ENCODE assay signal across 1 cellular context in the genomic region with DNA sequence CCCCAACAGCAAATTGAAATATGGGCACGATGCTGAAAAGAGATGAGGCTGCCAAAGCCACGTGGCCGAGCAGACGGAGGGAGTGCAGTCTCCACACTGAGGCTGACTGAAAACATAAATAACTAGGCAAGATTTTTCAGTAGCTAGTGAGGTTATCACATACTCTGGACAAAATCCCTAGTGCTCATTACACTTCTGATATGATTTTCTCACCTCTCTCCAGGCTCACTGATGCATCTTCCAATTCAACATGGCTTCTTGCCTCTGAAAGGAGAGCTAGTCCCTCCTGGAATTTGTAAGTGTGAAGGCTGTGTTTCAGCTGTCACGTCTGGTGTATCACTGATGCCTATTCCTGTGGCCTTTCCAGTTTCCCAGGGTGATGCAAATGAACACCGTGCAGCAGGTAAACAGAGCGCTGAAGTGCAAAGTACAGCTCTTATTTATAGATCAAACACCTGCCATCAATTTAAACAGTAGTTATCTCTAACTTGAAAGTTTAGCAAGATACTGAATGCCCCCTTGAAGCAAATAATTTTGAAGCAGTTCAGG.
TF ChIP-seq lines count a peak whose summit lies in the region.

No MANE protein-coding gene starts in this region.

TF ChIP-seq in HepG2, 621 proteins besides CTCF, POLR2A, EP300 and RAD21 (continued from another document and continues in another):
- TF ChIP-seq JUNB (CRISPR knock-in tag; IDR thresholded peaks at IDR 0.05; ENCODE audit: borderline replicate concordance) (peak; percentile 13; the same call in 1 of the 2 replicates), CHD4 (IDR thresholded peaks at IDR 0.05; ENCODE audit: borderline replicate concordance, low read length) (no peak), PAX8 (CRISPR knock-in tag; IDR thresholded peaks at IDR 0.05; ENCODE audit: borderline replicate concordance) (no peak), RAD51 (IDR thresholded peaks at IDR 0.05; ENCODE audit: borderline replicate concordance) (no peak), SMAD9 (CRISPR knock-in tag; IDR thresholded peaks at IDR 0.05) (no peak), DBP (CRISPR knock-in tag; IDR thresholded peaks at IDR 0.05; ENCODE audit: not compliant biosample characterization) (no peak), ZNF589 (CRISPR knock-in tag; conservative IDR thresholded peaks at IDR 0.05) (no peak; the same call in 1 of the 2 replicates), ZNF644 (CRISPR knock-in tag; IDR thresholded peaks at IDR 0.05; ENCODE audit: low read depth) (0 out of 2 replicates have a peak, but pooled peaks have one; percentile 15), SIN3A (IDR thresholded peaks at IDR 0.05; ENCODE audit: borderline replicate concordance, low read depth, low read length) (no peak), BRD4 (CRISPR knock-in tag; IDR thresholded peaks at IDR 0.05) (no peak), ZSCAN12 (CRISPR knock-in tag; IDR thresholded peaks at IDR 0.05) (no peak), ETV6 (CRISPR knock-in tag; conservative IDR thresholded peaks at IDR 0.05) (no peak), TEAD2 (CRISPR knock-in tag; IDR thresholded peaks at IDR 0.05) (no peak), ZNF782 (CRISPR knock-in tag; IDR thresholded peaks at IDR 0.05; ENCODE audit: borderline replicate concordance) (no peak), GATA4 (IDR thresholded peaks at IDR 0.05; ENCODE audit: borderline replicate concordance, low read depth) (peak; percentile 88), ATF7-NPFF (CRISPR knock-in tag; IDR thresholded peaks at IDR 0.05; ENCODE audit: low read depth) (no peak), KDM2A (CRISPR knock-in tag; IDR thresholded peaks at IDR 0.05; ENCODE audit: borderline replicate concordance, low read depth) (no peak), ERF (CRISPR knock-in tag; IDR thresholded peaks at IDR 0.05) (no peak; the same call in 1 of the 2 replicates), ZNF34 (CRISPR knock-in tag; IDR thresholded peaks at IDR 0.05; ENCODE audit: borderline replicate concordance) (no peak), HNRNPK (IDR thresholded peaks at IDR 0.05; ENCODE audit: low read depth, low read length, poor library complexity, severe bottlenecking) (no peak), ZNF160 (CRISPR knock-in tag; IDR thresholded peaks at IDR 0.05) (no peak), MAFG (CRISPR knock-in tag; IDR thresholded peaks at IDR 0.05) (no peak), FOXA1 (IDR thresholded peaks at IDR 0.05) (peak; percentile 61), FOXA1 (CRISPR knock-in tag; IDR thresholded peaks at IDR 0.05) (peak; percentile 87), WIZ (CRISPR knock-in tag; IDR thresholded peaks at IDR 0.05) (no peak), ZNF557 (CRISPR knock-in tag; IDR thresholded peaks at IDR 0.05) (no peak), SRSF9 (IDR thresholded peaks at IDR 0.05; ENCODE audit: borderline replicate concordance, insufficient read depth, low read depth, low read length, poor library complexity, severe bottlenecking) (no peak), STAG1 (CRISPR knock-in tag; IDR thresholded peaks at IDR 0.05) (no peak), SMARCE1 (IDR thresholded peaks at IDR 0.05; ENCODE audit: borderline replicate concordance) (no peak), SMARCC2 (IDR thresholded peaks at IDR 0.05) (no peak), ZIK1 (CRISPR knock-in tag; IDR thresholded peaks at IDR 0.05; ENCODE audit: borderline replicate concordance, low read depth) (no peak), DZIP1 (CRISPR knock-in tag; IDR thresholded peaks at IDR 0.05) (no peak), HNRNPLL (IDR thresholded peaks at IDR 0.05; ENCODE audit: low read depth, low read length, poor library complexity, severe bottlenecking) (no peak), ZBTB26 (CRISPR knock-in tag; IDR thresholded peaks at IDR 0.05; ENCODE audit: borderline replicate concordance) (no peak), MXD4 (CRISPR knock-in tag; IDR thresholded peaks at IDR 0.05) (0 out of 2 replicates have a peak, but pooled peaks have one; percentile 41), ZNF549 (CRISPR knock-in tag; IDR thresholded peaks at IDR 0.05) (no peak), ZFP36L1 (CRISPR knock-in tag; IDR thresholded peaks at IDR 0.05) (no peak), ZBTB3 (CRISPR knock-in tag; IDR thresholded peaks at IDR 0.05; ENCODE audit: borderline replicate concordance, low read depth) (no peak), MED13 (CRISPR knock-in tag; IDR thresholded peaks at IDR 0.05) (no peak), MIXL1 (CRISPR knock-in tag; IDR thresholded peaks at IDR 0.05) (peak; percentile 79), REXO4 (CRISPR knock-in tag; IDR thresholded peaks at IDR 0.05; ENCODE audit: borderline replicate concordance) (no peak), KAT7 (CRISPR knock-in tag; IDR thresholded peaks at IDR 0.05; ENCODE audit: borderline replicate concordance) (0 out of 2 replicates have a peak, but pooled peaks have one; percentile 33), HMG20A (CRISPR knock-in tag; IDR thresholded peaks at IDR 0.05; ENCODE audit: borderline replicate concordance) (peak; percentile 84; the same call in 1 of the 2 replicates), ZNF678 (CRISPR knock-in tag; IDR thresholded peaks at IDR 0.05) (no peak), ZNF224 (CRISPR knock-in tag; IDR thresholded peaks at IDR 0.05) (no peak), ZFAT (CRISPR knock-in tag; conservative IDR thresholded peaks at IDR 0.05) (no peak)
- TF ChIP-seq, protein P1, sequence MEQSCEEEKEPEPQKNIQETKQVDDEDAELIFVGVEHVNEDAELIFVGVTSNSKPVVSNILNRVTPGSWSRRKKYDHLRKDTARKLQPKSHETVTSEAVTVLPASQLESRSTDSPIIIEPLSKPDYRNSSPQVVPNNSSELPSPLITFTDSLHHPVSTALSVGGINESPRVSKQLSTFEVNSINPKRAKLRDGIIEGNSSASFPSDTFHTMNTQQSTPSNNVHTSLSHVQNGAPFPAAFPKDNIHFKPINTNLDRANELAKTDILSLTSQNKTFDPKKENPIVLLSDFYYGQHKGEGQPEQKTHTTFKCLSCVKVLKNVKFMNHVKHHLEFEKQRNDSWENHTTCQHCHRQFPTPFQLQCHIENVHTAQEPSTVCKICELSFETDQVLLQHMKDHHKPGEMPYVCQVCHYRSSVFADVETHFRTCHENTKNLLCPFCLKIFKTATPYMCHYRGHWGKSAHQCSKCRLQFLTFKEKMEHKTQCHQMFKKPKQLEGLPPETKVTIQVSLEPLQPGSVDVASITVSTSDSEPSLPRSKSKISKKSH (CRISPR knock-in tag; IDR thresholded peaks at IDR 0.05; ENCODE audit: borderline replicate concordance) = no peak
- TF ChIP-seq, protein P2, sequence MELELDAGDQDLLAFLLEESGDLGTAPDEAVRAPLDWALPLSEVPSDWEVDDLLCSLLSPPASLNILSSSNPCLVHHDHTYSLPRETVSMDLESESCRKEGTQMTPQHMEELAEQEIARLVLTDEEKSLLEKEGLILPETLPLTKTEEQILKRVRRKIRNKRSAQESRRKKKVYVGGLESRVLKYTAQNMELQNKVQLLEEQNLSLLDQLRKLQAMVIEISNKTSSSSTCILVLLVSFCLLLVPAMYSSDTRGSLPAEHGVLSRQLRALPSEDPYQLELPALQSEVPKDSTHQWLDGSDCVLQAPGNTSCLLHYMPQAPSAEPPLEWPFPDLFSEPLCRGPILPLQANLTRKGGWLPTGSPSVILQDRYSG (CRISPR knock-in tag; IDR thresholded peaks at IDR 0.05) = no peak
- TF ChIP-seq, protein P3, sequence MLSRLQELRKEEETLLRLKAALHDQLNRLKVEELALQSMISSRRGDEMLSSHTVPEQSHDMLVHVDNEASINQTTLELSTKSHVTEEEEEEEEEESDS (CRISPR knock-in tag; IDR thresholded peaks at IDR 0.05; ENCODE audit: borderline replicate concordance) = no peak
- TF ChIP-seq, protein P4, sequence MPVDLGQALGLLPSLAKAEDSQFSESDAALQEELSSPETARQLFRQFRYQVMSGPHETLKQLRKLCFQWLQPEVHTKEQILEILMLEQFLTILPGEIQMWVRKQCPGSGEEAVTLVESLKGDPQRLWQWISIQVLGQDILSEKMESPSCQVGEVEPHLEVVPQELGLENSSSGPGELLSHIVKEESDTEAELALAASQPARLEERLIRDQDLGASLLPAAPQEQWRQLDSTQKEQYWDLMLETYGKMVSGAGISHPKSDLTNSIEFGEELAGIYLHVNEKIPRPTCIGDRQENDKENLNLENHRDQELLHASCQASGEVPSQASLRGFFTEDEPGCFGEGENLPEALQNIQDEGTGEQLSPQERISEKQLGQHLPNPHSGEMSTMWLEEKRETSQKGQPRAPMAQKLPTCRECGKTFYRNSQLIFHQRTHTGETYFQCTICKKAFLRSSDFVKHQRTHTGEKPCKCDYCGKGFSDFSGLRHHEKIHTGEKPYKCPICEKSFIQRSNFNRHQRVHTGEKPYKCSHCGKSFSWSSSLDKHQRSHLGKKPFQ (CRISPR knock-in tag; IDR thresholded peaks at IDR 0.05; ENCODE audit: insufficient replicate concordance) = peak; percentile 43
- TF ChIP-seq, protein P5, sequence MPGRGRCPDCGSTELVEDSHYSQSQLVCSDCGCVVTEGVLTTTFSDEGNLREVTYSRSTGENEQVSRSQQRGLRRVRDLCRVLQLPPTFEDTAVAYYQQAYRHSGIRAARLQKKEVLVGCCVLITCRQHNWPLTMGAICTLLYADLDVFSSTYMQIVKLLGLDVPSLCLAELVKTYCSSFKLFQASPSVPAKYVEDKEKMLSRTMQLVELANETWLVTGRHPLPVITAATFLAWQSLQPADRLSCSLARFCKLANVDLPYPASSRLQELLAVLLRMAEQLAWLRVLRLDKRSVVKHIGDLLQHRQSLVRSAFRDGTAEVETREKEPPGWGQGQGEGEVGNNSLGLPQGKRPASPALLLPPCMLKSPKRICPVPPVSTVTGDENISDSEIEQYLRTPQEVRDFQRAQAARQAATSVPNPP (CRISPR knock-in tag; IDR thresholded peaks at IDR 0.05) = no peak
- TF ChIP-seq, protein P6, sequence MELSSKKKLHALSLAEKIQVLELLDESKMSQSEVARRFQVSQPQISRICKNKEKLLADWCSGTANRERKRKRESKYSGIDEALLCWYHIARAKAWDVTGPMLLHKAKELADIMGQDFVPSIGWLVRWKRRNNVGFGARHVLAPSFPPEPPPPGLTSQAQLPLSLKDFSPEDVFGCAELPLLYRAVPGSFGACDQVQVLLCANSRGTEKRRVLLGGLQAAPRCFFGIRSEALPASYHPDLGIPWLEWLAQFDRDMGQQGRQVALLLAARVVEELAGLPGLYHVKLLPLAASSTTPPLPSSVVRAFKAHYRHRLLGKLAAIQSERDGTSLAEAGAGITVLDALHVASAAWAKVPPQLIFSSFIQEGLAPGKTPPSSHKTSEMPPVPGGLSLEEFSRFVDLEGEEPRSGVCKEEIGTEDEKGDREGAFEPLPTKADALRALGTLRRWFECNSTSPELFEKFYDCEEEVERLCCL (CRISPR knock-in tag; IDR thresholded peaks at IDR 0.05; ENCODE audit: borderline replicate concordance) = no peak
- TF ChIP-seq, protein P7, sequence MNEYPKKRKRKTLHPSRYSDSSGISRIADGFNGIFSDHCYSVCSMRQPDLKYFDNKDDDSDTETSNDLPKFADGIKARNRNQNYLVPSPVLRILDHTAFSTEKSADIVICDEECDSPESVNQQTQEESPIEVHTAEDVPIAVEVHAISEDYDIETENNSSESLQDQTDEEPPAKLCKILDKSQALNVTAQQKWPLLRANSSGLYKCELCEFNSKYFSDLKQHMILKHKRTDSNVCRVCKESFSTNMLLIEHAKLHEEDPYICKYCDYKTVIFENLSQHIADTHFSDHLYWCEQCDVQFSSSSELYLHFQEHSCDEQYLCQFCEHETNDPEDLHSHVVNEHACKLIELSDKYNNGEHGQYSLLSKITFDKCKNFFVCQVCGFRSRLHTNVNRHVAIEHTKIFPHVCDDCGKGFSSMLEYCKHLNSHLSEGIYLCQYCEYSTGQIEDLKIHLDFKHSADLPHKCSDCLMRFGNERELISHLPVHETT (CRISPR knock-in tag; conservative IDR thresholded peaks at IDR 0.05) = no peak
- TF ChIP-seq, protein P8, sequence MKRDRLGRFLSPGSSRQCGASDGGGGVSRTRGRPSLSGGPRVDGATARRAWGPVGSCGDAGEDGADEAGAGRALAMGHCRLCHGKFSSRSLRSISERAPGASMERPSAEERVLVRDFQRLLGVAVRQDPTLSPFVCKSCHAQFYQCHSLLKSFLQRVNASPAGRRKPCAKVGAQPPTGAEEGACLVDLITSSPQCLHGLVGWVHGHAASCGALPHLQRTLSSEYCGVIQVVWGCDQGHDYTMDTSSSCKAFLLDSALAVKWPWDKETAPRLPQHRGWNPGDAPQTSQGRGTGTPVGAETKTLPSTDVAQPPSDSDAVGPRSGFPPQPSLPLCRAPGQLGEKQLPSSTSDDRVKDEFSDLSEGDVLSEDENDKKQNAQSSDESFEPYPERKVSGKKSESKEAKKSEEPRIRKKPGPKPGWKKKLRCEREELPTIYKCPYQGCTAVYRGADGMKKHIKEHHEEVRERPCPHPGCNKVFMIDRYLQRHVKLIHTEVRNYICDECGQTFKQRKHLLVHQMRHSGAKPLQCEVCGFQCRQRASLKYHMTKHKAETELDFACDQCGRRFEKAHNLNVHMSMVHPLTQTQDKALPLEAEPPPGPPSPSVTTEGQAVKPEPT (CRISPR knock-in tag; IDR thresholded peaks at IDR 0.05; ENCODE audit: low read depth) = no peak
